7 cellular contexts compared by ENCODE assay signal in genomic region chr5:56821868-56822267, GRCh38. TPM values are rescaled to one million over a fixed set of nuclear protein-coding genes. Genes with fewer than 3 reads are reported as not detected.
A peak's percentile ranks its signal among the peaks of the same experiment; 100 is the strongest.
DNase-seq lines count a peak whose midpoint lies in the region; ATAC-seq and TF ChIP-seq lines count a peak whose summit lies in the region.
"Not testable (repeated sequence)": the region's sequence is repeated elsewhere in the genome, so short reads cannot be mapped to it uniquely, and the experiment has no call there.

No MANE protein-coding gene starts in this region.

- peak overlapping the region in 8 of 11 experiments; percentile 2 to 100 (median 99); a peak in 13 of 22 replicates for H3K27ac ChIP-seq in BLaER1 treated with 17β-estradiol and CSF1 and Interleukin-3, amounts not matched to agents 10 nM and 100 nM
- not testable (repeated sequence) for H3K27ac ChIP-seq in CD4-positive, alpha-beta T cell (ENCODE audit: low read depth, low read length)

- peaks cover 9 to 66% (median 39%) of the 10 kb centered on the region in 11 experiments; a peak in 18 of 22 replicates for H3K36me3 ChIP-seq in BLaER1 treated with 17β-estradiol and CSF1 and Interleukin-3, amounts not matched to agents 10 nM and 100 nM

- H3K4me1 Mint-ChIP-seq in CD4-positive, alpha-beta T cell (ENCODE audit: low read depth), result peaks cover 87% of the 10 kb centered on the region
- peaks cover 64 to 67% (median 66%) of the 10 kb centered on the region in 3 donors for H3K4me1 Mint-ChIP-seq in IgD-negative memory B cell
- peaks cover 69% of the 10 kb centered on the region for H3K4me1 Mint-ChIP-seq in T-helper 17 cell
- H3K4me1 Mint-ChIP-seq in activated T-helper 17 cell treated with anti-CD3 and anti-CD28 coated beads, Interleukin-2, amount 50 U/mL, for 72 hours, result peaks cover 62% of the 10 kb centered on the region
- H3K4me1 Mint-ChIP-seq in memory B cell, result peaks cover 61% of the 10 kb centered on the region
- peaks cover 82% of the 10 kb centered on the region for H3K4me1 Mint-ChIP-seq in stimulated activated memory B cell treated with anti-CD40 and anti-IgM and Interleukin-4, amounts not matched to agents 10 μg/mL and 1 μg/mL and 100 μg/mL, for 72 hours

- intact Hi-C loops in CD4-positive, alpha-beta T cell (cut with DNase I, micrococcal nuclease), result loop anchor here in 1 of 2 experiments (2.0 kb wide), 1 partner anchor 15 kb away; no protein-coding TSS in a partner anchor

- H3K9me3 Mint-ChIP-seq in CD4-positive, alpha-beta T cell; IgD-negative memory B cell; activated T-helper 17 cell treated with anti-CD3 and anti-CD28 coated beads, Interleukin-2, amount 50 U/mL, for 72 hours; memory B cell; stimulated activated memory B cell treated with anti-CD40 and anti-IgM and Interleukin-4, amounts not matched to agents 10 μg/mL and 1 μg/mL and 100 μg/mL, for 72 hours: not testable (repeated sequence)

- TF ChIP-seq CTCF in CD4-positive, alpha-beta T cell (IDR thresholded peaks at IDR 0.05), result not testable (repeated sequence)

- H3K9me3 ChIP-seq in BLaER1 treated with 17β-estradiol and CSF1 and Interleukin-3, amounts not matched to agents 10 nM and 100 nM (replicated peaks in 1 of 11); CD4-positive, alpha-beta T cell (ENCODE audit: control insufficient read depth, low read length); T-helper 17 cell (ENCODE audit: control insufficient read depth, low read length, poor library complexity, severe bottlenecking): not testable (repeated sequence)

- POLR2A ChIA-PET in CD4-positive, alpha-beta T cell (lab: Charles Lee), result interaction anchor here (0.7 to 0.8 kb wide), 2 partner anchors 9 to 86 kb away, joined by 3 read pairs; no protein-coding TSS in a partner anchor

- peak overlapping the region in 6 of 11 experiments; percentile 99 to 100 (median 100); a peak in 12 of 22 replicates for H3K9ac ChIP-seq in BLaER1 treated with 17β-estradiol and CSF1 and Interleukin-3, amounts not matched to agents 10 nM and 100 nM

- peak overlapping the region in 7 of 10 experiments; percentile 92 to 100 (median 98); a peak in 10 of 20 replicates for H3K4me3 ChIP-seq in BLaER1 treated with 17β-estradiol and CSF1 and Interleukin-3, amounts not matched to agents 10 nM and 100 nM

- ATAC-seq in CD4-positive, alpha-beta T cell (ENCODE audit: poor library complexity); T-helper 17 cell; activated T-helper 17 cell treated with anti-CD3 and anti-CD28 coated beads, Interleukin-2, amount 50 U/mL, for 72 hours (replicated peaks); memory B cell (ENCODE audit: low read depth); stimulated activated memory B cell treated with anti-CD40 and anti-IgM and Interleukin-4, amounts not matched to agents 10 μg/mL and 1 μg/mL and 100 μg/mL, for 72 hours: not testable (repeated sequence)

- peak overlapping the region; percentile 3 for H3K4me3 Mint-ChIP-seq in CD4-positive, alpha-beta T cell
- H3K4me3 Mint-ChIP-seq in IgD-negative memory B cell, result peak overlapping the region in 3 of 4 donors; percentile 28 to 86 (median 80)
- not testable (repeated sequence) for H3K4me3 Mint-ChIP-seq in T-helper 17 cell; memory B cell; stimulated activated memory B cell treated with anti-CD40 and anti-IgM and Interleukin-4, amounts not matched to agents 10 μg/mL and 1 μg/mL and 100 μg/mL, for 72 hours
- peak overlapping the region; percentile 67 for H3K4me3 Mint-ChIP-seq in activated T-helper 17 cell treated with anti-CD3 and anti-CD28 coated beads, Interleukin-2, amount 50 U/mL, for 72 hours

- H3K27me3 Mint-ChIP-seq in CD4-positive, alpha-beta T cell; IgD-negative memory B cell; T-helper 17 cell; activated T-helper 17 cell treated with anti-CD3 and anti-CD28 coated beads, Interleukin-2, amount 50 U/mL, for 72 hours; memory B cell; stimulated activated memory B cell treated with anti-CD40 and anti-IgM and Interleukin-4, amounts not matched to agents 10 μg/mL and 1 μg/mL and 100 μg/mL, for 72 hours: not testable (repeated sequence)

- H3K4me2 ChIP-seq in BLaER1 treated with 17β-estradiol and CSF1 and Interleukin-3, amounts not matched to agents 10 nM and 100 nM, result peak overlapping the region; percentile 83 to 98 (median 96)

- not testable (repeated sequence) for H3K27me3 ChIP-seq in BLaER1 treated with 17β-estradiol and CSF1 and Interleukin-3, amounts not matched to agents 10 nM and 100 nM; CD4-positive, alpha-beta T cell (ENCODE audit: control insufficient read depth, insufficient read depth, low read length)

- peaks cover 40% of the 10 kb centered on the region for H3K36me3 Mint-ChIP-seq in CD4-positive, alpha-beta T cell (ENCODE audit: low read depth)
- H3K36me3 Mint-ChIP-seq in IgD-negative memory B cell (peaks cover 14% of the 10 kb centered on the region), memory B cell (peaks cover 31% of the 10 kb centered on the region)
- H3K36me3 Mint-ChIP-seq in T-helper 17 cell (ENCODE audit: low read depth), result not testable (repeated sequence)
- peaks cover 40% of the 10 kb centered on the region for H3K36me3 Mint-ChIP-seq in activated T-helper 17 cell treated with anti-CD3 and anti-CD28 coated beads, Interleukin-2, amount 50 U/mL, for 72 hours (ENCODE audit: low read depth)
- H3K36me3 Mint-ChIP-seq in stimulated activated memory B cell treated with anti-CD40 and anti-IgM and Interleukin-4, amounts not matched to agents 10 μg/mL and 1 μg/mL and 100 μg/mL, for 72 hours, result peaks cover 24% of the 10 kb centered on the region

- DNase-seq in CD4-positive, alpha-beta T cell; T-helper 17 cell; memory B cell (ENCODE audit: low spot score in 2 of 2): not testable (repeated sequence)

- H3K4me1 ChIP-seq in BLaER1 treated with 17β-estradiol and CSF1 and Interleukin-3, amounts not matched to agents 10 nM and 100 nM, result peaks cover 72 to 78% (median 76%) of the 10 kb centered on the region in 10 experiments

- CTCF ChIA-PET in CD4-positive, alpha-beta T cell (lab: Charles Lee), result not testable (repeated sequence)

- peak overlapping the region; percentile 94 for H3K27ac Mint-ChIP-seq in CD4-positive, alpha-beta T cell
- peak overlapping the region in 2 of 3 donors; percentile 34 to 67 for H3K27ac Mint-ChIP-seq in IgD-negative memory B cell
- H3K27ac Mint-ChIP-seq in T-helper 17 cell, result peak overlapping the region; percentile 96
- H3K27ac Mint-ChIP-seq in activated T-helper 17 cell treated with anti-CD3 and anti-CD28 coated beads, Interleukin-2, amount 50 U/mL, for 72 hours, result not testable (repeated sequence)
- H3K27ac Mint-ChIP-seq in memory B cell, result peak overlapping the region; percentile 92
- H3K27ac Mint-ChIP-seq in stimulated activated memory B cell treated with anti-CD40 and anti-IgM and Interleukin-4, amounts not matched to agents 10 μg/mL and 1 μg/mL and 100 μg/mL, for 72 hours, result peak overlapping the region; percentile 91

- H4K20me1 ChIP-seq in BLaER1 treated with 17β-estradiol and CSF1 and Interleukin-3, amounts not matched to agents 10 nM and 100 nM, result peaks cover 48 to 81% (median 76%) of the 10 kb centered on the region in 11 experiments

RNA-seq across cellular contexts. Expression of gene MAP3K1, which starts 6.5 kb away (rescaled TPM):
- 10 to 100 TPM; 59.4 to 62.5 TPM for total RNA-seq in CD4-positive, alpha-beta T cell
- 69.8 TPM for polyA plus RNA-seq in IgD-negative memory B cell
- 100 to 1,000 TPM in 1 of 2 donors, 10 to 100 TPM in 1; 99.2 to 120 TPM for total RNA-seq in T-helper 17 cell
- 10 to 100 TPM; 26.5 to 29.1 TPM for total RNA-seq in activated T-helper 17 cell treated with anti-CD3 and anti-CD28 coated beads, Interleukin-2, amount 50 U/mL, for 72 hours
